24 cellular contexts compared by ENCODE assay signal in genomic region chr17:48162305-48162934, GRCh38. TPM values are rescaled to one million over a fixed set of nuclear protein-coding genes. Genes with fewer than 3 reads are reported as not detected.
DNase-seq lines count a peak whose midpoint lies in the region; ATAC-seq, FAIRE-seq and TF ChIP-seq lines count a peak whose summit lies in the region.
"Had no signal": no experiment of that assay in that cellular context is flagged by ENCODE, and none has a peak within 500 bp of the region (broad histone marks: within the 10 kb centered on the region; RNA-seq: fewer than 3 reads in every experiment).

No MANE protein-coding gene starts in this region.

- H3K9me1 ChIP-seq in keratinocyte (ENCODE audit: control insufficient read depth, extremely low read depth, insufficient read depth, low read length): no peaks in the 10 kb centered on the region

- 0 out of 2 replicates have a peak, but pooled peaks have one; percentile 19 for ATAC-seq in Panc1
- no peak for ATAC-seq in stimulated activated effector memory CD8-positive, alpha-beta T cell treated with anti-CD3 and anti-CD28 coated beads, Interleukin-12 subunit alpha, Interleukin-12 subunit beta, amount 100 ng/mL, for 72 hours
- no peak for ATAC-seq in GM21528 (IDR thresholded peaks at IDR 0.05; ENCODE audit: low FRiP score, unreplicated experiment)
- ATAC-seq: K562 had no signal

- peak overlapping the region; percentile 68 for H3K27ac Mint-ChIP-seq in stimulated activated effector memory CD8-positive, alpha-beta T cell treated with anti-CD3 and anti-CD28 coated beads, Interleukin-12 subunit alpha, Interleukin-12 subunit beta, amount 100 ng/mL, for 72 hours
- H3K27ac Mint-ChIP-seq: activated CD4-positive, alpha-beta T cell treated with anti-CD3 and anti-CD28 coated beads, Interleukin-2, amount 10 ng/mL, durations not matched to agents 24 days and 14 days; activated naive CD8-positive, alpha-beta T cell; activated T-helper 2 cell treated with anti-CD3 and anti-CD28 coated beads, Interferon-gamma antibody, Interleukin-2, Interleukin-4, amounts not matched to agents 10 μg/mL and 5 μg/mL and 100 μg/mL, durations not matched to agents 14 hours and 24 hours and 36 hours had no signal

- H3K4me3 ChIP-seq in Panc1 (ENCODE audit: low read depth in 2 of 2, low read length in 2 of 2) (no peak overlapping the region), keratinocyte (ENCODE audit: control insufficient read depth in 2 of 3, extremely low read depth in 1 of 3, insufficient read depth in 2 of 3, low read depth in 1 of 3, low read length in 3 of 3) (no peak overlapping the region), esophagus muscularis mucosa (no peak overlapping the region)
- H3K4me3 ChIP-seq: K562, lung, skin epidermis had no signal

- H3K27ac ChIP-seq in Panc1 (ENCODE audit: low read length) (no peak overlapping the region), keratinocyte (ENCODE audit: control insufficient read depth, insufficient read depth, low read length) (no peak overlapping the region), esophagus muscularis mucosa (replicated peaks in 1 of 4) (no peak overlapping the region)
- H3K27ac ChIP-seq: neutrophil, skin epidermis had no signal

- TF ChIP-seq CTCF in Panc1 (IDR thresholded peaks at IDR 0.05) (no peak), keratinocyte (optimal IDR thresholded peaks at IDR 0.05 in 1 of 3, IDR thresholded peaks at IDR 0.05 in 1 of 3, conservative IDR thresholded peaks at IDR 0.05 in 1 of 3; ENCODE audit: extremely low read depth in 1 of 3, insufficient read depth in 2 of 3, low read length in 3 of 3) (no peak), esophagus muscularis mucosa (IDR thresholded peaks at IDR 0.05) (no peak)

- no peaks in the 10 kb centered on the region for H4K20me1 ChIP-seq in keratinocyte (ENCODE audit: control insufficient read depth, extremely low read depth, insufficient read depth, low read length)

- BruUV-seq in Panc1 (replicated peaks; lab: Mats Ljungman, UMichigan): no TSS peak

- no peaks in the 10 kb centered on the region for H3K79me2 ChIP-seq in keratinocyte (ENCODE audit: control insufficient read depth, insufficient read depth, low read length)

- H3K4me1 ChIP-seq in Panc1 (ENCODE audit: control insufficient read depth, insufficient read depth, low read length) (peaks cover 11% of the 10 kb centered on the region), keratinocyte (ENCODE audit: control insufficient read depth, extremely low read depth, insufficient read depth, low read length) (peaks cover 2% of the 10 kb centered on the region), esophagus muscularis mucosa (no peaks in the 10 kb centered on the region)

- no peak for TF ChIP-seq EP300 in esophagus muscularis mucosa (IDR thresholded peaks at IDR 0.05)

- H3K36me3 ChIP-seq in Panc1 (ENCODE audit: control insufficient read depth, insufficient read depth, low read length) (no peaks in the 10 kb centered on the region), keratinocyte (ENCODE audit: control insufficient read depth in 2 of 2, extremely low read depth in 1 of 2, insufficient read depth in 2 of 2, low read length in 2 of 2) (no peaks in the 10 kb centered on the region), esophagus muscularis mucosa (no peaks in the 10 kb centered on the region)
- H3K36me3 ChIP-seq: neutrophil had no signal

- H3K9me3 ChIP-seq in Panc1 (ENCODE audit: control insufficient read depth, insufficient read depth, low read depth, low read length) (no peaks in the 10 kb centered on the region), keratinocyte (ENCODE audit: control insufficient read depth, low read depth, low read length) (no peaks in the 10 kb centered on the region), esophagus muscularis mucosa (no peaks in the 10 kb centered on the region)
- H3K9me3 ChIP-seq: neutrophil had no signal

- no peaks in the 10 kb centered on the region for H3K9me3 Mint-ChIP-seq in stimulated activated effector memory CD8-positive, alpha-beta T cell treated with anti-CD3 and anti-CD28 coated beads, Interleukin-12 subunit alpha, Interleukin-12 subunit beta, amount 100 ng/mL, for 72 hours
- H3K9me3 Mint-ChIP-seq: activated CD4-positive, alpha-beta T cell treated with anti-CD3 and anti-CD28 coated beads, Interleukin-2, amount 10 ng/mL, durations not matched to agents 24 days and 14 days; activated T-helper 2 cell treated with anti-CD3 and anti-CD28 coated beads, Interferon-gamma antibody, Interleukin-2, Interleukin-4, amounts not matched to agents 10 μg/mL and 5 μg/mL and 100 μg/mL, durations not matched to agents 14 hours and 24 hours and 36 hours had no signal

- H3K4me1 Mint-ChIP-seq in stimulated activated effector memory CD8-positive, alpha-beta T cell treated with anti-CD3 and anti-CD28 coated beads, Interleukin-12 subunit alpha, Interleukin-12 subunit beta, amount 100 ng/mL, for 72 hours: peaks cover 7% of the 10 kb centered on the region

- 89% methylated on average over 5 of the region's 5 CpGs for WGBS in esophagus muscularis mucosa

- no peak overlapping the region for H3K9ac ChIP-seq in keratinocyte (ENCODE audit: control insufficient read depth, extremely low read depth, insufficient read depth, low read length)

- no peak for TF ChIP-seq POLR2A in esophagus muscularis mucosa (IDR thresholded peaks at IDR 0.05; ENCODE audit: low read depth)

- intact Hi-C loops in Panc1 (cut with micrococcal nuclease; ENCODE audit: unreplicated experiment) (no loop called here), esophagus muscularis mucosa (cut with DNase I) (no loop called here)

- DNase-seq in DMS79 treated with DMSO at 0.1 percent for 48 hours (lab: John Stamatoyannopoulos, UW) (peak; percentile 48), DMS79 (lab: John Stamatoyannopoulos, UW) (no peak), Panc1 (ENCODE audit: low read depth, low spot score) (no peak), keratinocyte (ENCODE audit: low read depth, low spot score) (no peak), esophagus muscularis mucosa (ENCODE audit: extremely low spot score) (no peak), NCI-H1694 (lab: John Stamatoyannopoulos, UW) (no peak)
- DNase-seq in stimulated activated effector memory CD8-positive, alpha-beta T cell treated with anti-CD3 and anti-CD28 coated beads, Interleukin-12 subunit alpha, Interleukin-12 subunit beta, amount 100 ng/mL, for 72 hours (ENCODE audit: low spot score in 2 of 2): no peak
- DNase-seq: 8988T; activated CD4-positive, alpha-beta T cell treated with anti-CD3 and anti-CD28 coated beads, Interleukin-2, amount 10 ng/mL, durations not matched to agents 24 days and 14 days; effector CD4-positive, alpha-beta T cell; foreskin melanocyte; H9; hypothalamus; NCI-H187; SIG-M5; stimulated activated naive CD4-positive, alpha-beta T cell treated with Interleukin-2 at 50 U/mL for 16 hours had no signal

- H3K4me3 Mint-ChIP-seq in stimulated activated effector memory CD8-positive, alpha-beta T cell treated with anti-CD3 and anti-CD28 coated beads, Interleukin-12 subunit alpha, Interleukin-12 subunit beta, amount 100 ng/mL, for 72 hours: no peak overlapping the region
- H3K4me3 Mint-ChIP-seq: activated CD4-positive, alpha-beta T cell treated with anti-CD3 and anti-CD28 coated beads, Interleukin-2, amount 10 ng/mL, durations not matched to agents 24 days and 14 days; activated naive CD8-positive, alpha-beta T cell; H9 had no signal

- POLR2A ChIA-PET in Panc1 (lab: Charles Lee): no interaction called here

- H3K27me3 ChIP-seq in Panc1 (ENCODE audit: control insufficient read depth, insufficient read depth, low read length) (0 out of 2 replicates have a peak, but pooled peaks cover 2% of the 10 kb centered on the region), keratinocyte (ENCODE audit: control insufficient read depth, extremely low read depth, insufficient read depth, low read length) (peaks cover 9% of the 10 kb centered on the region), esophagus muscularis mucosa (peaks cover 0 to 17% (median 0%) of the 10 kb centered on the region in 4 donors)

- dilution Hi-C loops in keratinocyte (cut with MboI; ENCODE audit: extremely low pct_ligation_motif_present, low sequenced_read_pairs): no loop called here

- CTCF ChIA-PET in Panc1 (lab: Charles Lee): interaction anchor here (1.1 kb wide), 1 partner anchor 97 kb away, joined by 3 read pairs; no protein-coding TSS in a partner anchor

- H2AFZ ChIP-seq in keratinocyte (ENCODE audit: control insufficient read depth, low read length): no peak overlapping the region

- in situ Hi-C loops in Panc1 (cut with HindIII; ENCODE audit: low pct_unique_long_range_greater_than_20kb, low sequenced_read_pairs): no loop called here

- no peak for FAIRE-seq in keratinocyte (lab: Jason Lieb, UNC)
- FAIRE-seq: GM18507, K562 had no signal

- peak overlapping the region; percentile 73 for H3K4me2 ChIP-seq in keratinocyte (ENCODE audit: control insufficient read depth, extremely low read depth, insufficient read depth, low read depth, low read length)

- H3K36me3 Mint-ChIP-seq in stimulated activated effector memory CD8-positive, alpha-beta T cell treated with anti-CD3 and anti-CD28 coated beads, Interleukin-12 subunit alpha, Interleukin-12 subunit beta, amount 100 ng/mL, for 72 hours: peaks cover 61% of the 10 kb centered on the region

RNA-seq across cellular contexts. Expression of gene SNX11, which starts 54.9 kb away (rescaled TPM):
- total RNA-seq in Panc1 (2021; ENCODE audit: unreplicated experiment) (28.1 TPM), esophagus muscularis mucosa (10 to 100 TPM; 16.1 to 22.0 (median 20.3) TPM)
- 20.8 TPM for polyA plus RNA-seq in Panc1 (2012; ENCODE audit: insufficient read length)
- 20.8 to 23.9 TPM (median 21.0 TPM) in 3 replicates for polyA plus RNA-seq in keratinocyte
- 3.6 TPM for polyA plus RNA-seq in keratinocyte (2011; ENCODE audit: low read depth)
- 16.1 and 19.0 TPM in 2 replicates for polyA plus RNA-seq in keratinocyte (2011; cell fraction: cytosol; rRNA removed)
- polyA plus RNA-seq in keratinocyte (2011; cell fraction: nucleus; rRNA removed): 20.9 and 21.5 TPM in 2 replicates
- polyA plus RNA-seq in keratinocyte (2012; ENCODE audit: low replicate concordance): 16.2 and 19.5 TPM in 2 replicates
- 14.6 to 23.8 TPM (median 16.5 TPM) in 3 replicates for polyA minus RNA-seq in keratinocyte
- polyA minus RNA-seq in keratinocyte (2011; cell fraction: cytosol; rRNA and poly(A)+ RNA removed): 12.7 TPM
- polyA minus RNA-seq in keratinocyte (2011; cell fraction: nucleus; rRNA and poly(A)+ RNA removed): 8.5 and 13.4 TPM in 2 replicates
